In the genomic region with DNA sequence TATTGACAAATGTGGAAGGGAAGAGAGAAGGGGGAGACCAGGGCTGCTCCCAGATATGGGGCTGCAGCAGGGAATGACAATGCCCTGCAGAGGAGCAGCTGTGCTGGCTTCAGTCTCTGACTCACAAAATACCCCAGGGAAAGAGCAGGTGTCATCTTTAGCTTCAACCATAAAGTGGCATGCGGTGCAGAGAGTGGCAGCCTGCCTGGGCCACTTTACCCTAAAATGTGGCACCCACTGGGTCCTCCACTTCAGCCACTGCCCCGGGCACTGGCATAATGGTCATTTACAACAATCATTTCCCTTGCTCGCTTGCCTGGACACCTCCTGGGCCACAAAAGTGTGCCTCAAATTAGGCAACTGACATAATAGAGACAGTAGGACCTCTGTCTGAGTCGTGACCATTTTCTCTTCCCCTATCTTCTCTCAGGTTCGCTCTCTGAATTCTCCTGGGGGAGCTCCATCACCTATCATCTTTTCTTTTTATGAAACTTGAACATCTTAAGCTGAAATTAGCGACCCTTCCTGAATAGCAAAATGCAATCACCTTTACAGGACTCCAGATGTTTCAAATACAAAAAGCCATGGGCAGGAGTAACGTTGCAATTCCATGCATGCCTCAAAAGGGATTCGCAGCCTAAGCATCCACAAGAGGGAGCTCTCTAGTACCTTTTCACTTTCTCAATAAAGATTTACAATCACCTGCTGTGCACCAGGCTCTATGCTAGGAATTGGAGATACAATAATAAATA, we compare ENCODE assay signal across 8 cellular contexts.
DNase-seq lines count a peak whose midpoint lies in the region; ATAC-seq and TF ChIP-seq lines count a peak whose summit lies in the region.

No MANE protein-coding gene starts in this region.

- H3K9me3 ChIP-seq in DOHH2 (ENCODE audit: control insufficient read depth, insufficient read depth, low read length): no peaks in the 10 kb centered on the region

- no peaks in the 10 kb centered on the region for H3K27me3 ChIP-seq in DOHH2 (ENCODE audit: control insufficient read depth, low read length)

- no peaks in the 10 kb centered on the region for H3K9me2 ChIP-seq in DOHH2 (replicated peaks; ENCODE audit: control insufficient read depth, low read length)

- H3K4me3 Mint-ChIP-seq in activated T-helper 17 cell treated with anti-CD3 and anti-CD28 coated beads, Interleukin-2, amount 50 U/mL, for 72 hours: no peak overlapping the region

- peak; percentile 77 for TF ChIP-seq CTCF in DOHH2 (IDR thresholded peaks at IDR 0.05; ENCODE audit: low read depth, low read length, poor library complexity, severe bottlenecking)

- no peaks in the 10 kb centered on the region for H4K20me1 ChIP-seq in DOHH2 (ENCODE audit: control insufficient read depth, insufficient read depth, low read depth, low read length)

- ATAC-seq in GM19463 (IDR thresholded peaks at IDR 0.05; ENCODE audit: unreplicated experiment) (peak; percentile 71), HG03457 (IDR thresholded peaks at IDR 0.05; ENCODE audit: unreplicated experiment) (peak; percentile 47)
- peak; percentile 39 for ATAC-seq in activated T-helper 17 cell treated with anti-CD3 and anti-CD28 coated beads, Interleukin-2, amount 50 U/mL, for 72 hours (replicated peaks)
- ATAC-seq in stimulated activated naive CD8-positive, alpha-beta T cell treated with anti-CD3 and anti-CD28 coated beads, Interleukin-15, Interleukin-2, amounts not matched to agents 100 U/mL and 50 U/mL, for 24 hours: no peak

- peak overlapping the region; percentile 3; the same call in 1 of the 2 replicates for H3K4me3 ChIP-seq in DOHH2 (ENCODE audit: low read length)

- no peaks in the 10 kb centered on the region for H3K36me3 Mint-ChIP-seq in activated T-helper 17 cell treated with anti-CD3 and anti-CD28 coated beads, Interleukin-2, amount 50 U/mL, for 72 hours (ENCODE audit: low read depth)

- peaks cover 8% of the 10 kb centered on the region for H3K27me3 Mint-ChIP-seq in activated T-helper 17 cell treated with anti-CD3 and anti-CD28 coated beads, Interleukin-2, amount 50 U/mL, for 72 hours

- no peak overlapping the region for H3K27ac Mint-ChIP-seq in activated T-helper 17 cell treated with anti-CD3 and anti-CD28 coated beads, Interleukin-2, amount 50 U/mL, for 72 hours

- H3K4me1 Mint-ChIP-seq in activated T-helper 17 cell treated with anti-CD3 and anti-CD28 coated beads, Interleukin-2, amount 50 U/mL, for 72 hours: no peaks in the 10 kb centered on the region

- H3K79me2 ChIP-seq in DOHH2 (ENCODE audit: control insufficient read depth, low read length): no peaks in the 10 kb centered on the region

- H3F3A ChIP-seq in DOHH2 (ENCODE audit: control insufficient read depth, insufficient read depth): no peaks in the 10 kb centered on the region

- H3K4me1 ChIP-seq in DOHH2 (ENCODE audit: control insufficient read depth, low read length): peaks cover 15% of the 10 kb centered on the region

- H3K9me3 Mint-ChIP-seq in activated T-helper 17 cell treated with anti-CD3 and anti-CD28 coated beads, Interleukin-2, amount 50 U/mL, for 72 hours: no peaks in the 10 kb centered on the region

- no peaks in the 10 kb centered on the region for H3K36me3 ChIP-seq in DOHH2 (ENCODE audit: control insufficient read depth, low read length)

- no peak overlapping the region for H3K27ac ChIP-seq in DOHH2 (ENCODE audit: low read depth, low read length)

- DNase-seq in NCI-H2227 (lab: John Stamatoyannopoulos, UW; ENCODE audit: unreplicated experiment) (peak; percentile 62), iPS-NIHi11 (ENCODE audit: low spot score) (peak; percentile 76)
- DNase-seq in stimulated activated naive CD8-positive, alpha-beta T cell treated with anti-CD3 and anti-CD28 coated beads, Interleukin-15, Interleukin-2, amounts not matched to agents 100 U/mL and 50 U/mL, for 24 hours: peak; percentile 16
- DNase-seq in activated CD8-positive, alpha-beta memory T cell treated with anti-CD3 and anti-CD28 coated beads for 24 hours: no peak

- peak overlapping the region; percentile 28 for H3K4me2 ChIP-seq in DOHH2 (ENCODE audit: low read length)
